Comparison of ENCODE assay signal across 21 cellular contexts in the genomic region with DNA sequence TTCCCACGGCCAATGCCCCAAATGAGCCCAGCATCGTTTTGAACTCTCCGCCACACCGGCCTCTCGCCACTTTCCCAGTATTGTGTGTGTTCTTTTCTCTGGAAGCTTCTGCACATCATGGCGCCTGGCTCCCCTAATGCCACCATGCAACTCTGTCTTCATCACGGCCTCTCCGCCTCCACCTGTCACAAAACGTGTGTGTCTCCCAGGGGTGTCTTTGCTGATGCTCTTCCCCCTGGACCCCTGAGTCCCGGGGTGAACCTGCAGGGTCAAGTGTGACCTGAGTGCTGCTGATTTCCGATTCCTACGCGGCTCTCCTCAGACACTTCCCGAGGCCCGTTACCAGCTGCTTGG.
"Had no signal": no experiment of that assay in that cellular context is flagged by ENCODE, and none has a peak within 500 bp of the region (broad histone marks: within the 10 kb centered on the region; RNA-seq: fewer than 3 reads in every experiment).

No MANE protein-coding gene starts in this region.

- H3K27ac ChIP-seq: colonic mucosa, heart right ventricle, left lung, lower lobe of right lung, ovary, suprapubic skin, tibial nerve had no signal

- H3K36me3 Mint-ChIP-seq: memory B cell; mesothelial cell of epicardium; natural killer cell; stimulated activated effector memory CD8-positive, alpha-beta T cell treated with anti-CD3 and anti-CD28 coated beads, Interleukin-12 subunit alpha, Interleukin-12 subunit beta, amount 100 ng/mL, for 72 hours had no signal

- H3K9me3 Mint-ChIP-seq: central memory CD8-positive, alpha-beta T cell; endodermal cell; memory B cell; natural killer cell; neural crest cell; stimulated activated effector memory CD8-positive, alpha-beta T cell treated with anti-CD3 and anti-CD28 coated beads, Interleukin-12 subunit alpha, Interleukin-12 subunit beta, amount 100 ng/mL, for 72 hours had no signal

- DNase-seq: colonic mucosa; effector CD4-positive, alpha-beta T cell; endodermal cell; heart right ventricle; hypothalamus; islet precursor cell; lower lobe of right lung; natural killer cell; ovary; stimulated activated CD4-positive, alpha-beta T cell treated with anti-CD3 and anti-CD28 coated beads, Interleukin-4, amount 100 ng/mL, for 1 hour; stimulated activated CD8-positive, alpha-beta memory T cell treated with anti-CD3 and anti-CD28 coated beads, Interleukin-4, amount 100 ng/mL, for 48 hours; stimulated activated naive CD8-positive, alpha-beta T cell treated with anti-CD3 and anti-CD28 coated beads, Interleukin-15, Interleukin-2, amounts not matched to agents 100 U/mL and 50 U/mL, for 24 hours had no signal

- H3K27ac Mint-ChIP-seq: endodermal cell; memory B cell; mesothelial cell of epicardium; natural killer cell; progenitor cell of endocrine pancreas; stimulated activated effector memory CD8-positive, alpha-beta T cell treated with anti-CD3 and anti-CD28 coated beads, Interleukin-12 subunit alpha, Interleukin-12 subunit beta, amount 100 ng/mL, for 72 hours had no signal

- H3K4me3 Mint-ChIP-seq: central memory CD8-positive, alpha-beta T cell; endodermal cell; memory B cell; mesothelial cell of epicardium; natural killer cell; neural crest cell; stimulated activated effector memory CD8-positive, alpha-beta T cell treated with anti-CD3 and anti-CD28 coated beads, Interleukin-12 subunit alpha, Interleukin-12 subunit beta, amount 100 ng/mL, for 72 hours had no signal

- H3K4me1 Mint-ChIP-seq: central memory CD8-positive, alpha-beta T cell; memory B cell; natural killer cell; stimulated activated effector memory CD8-positive, alpha-beta T cell treated with anti-CD3 and anti-CD28 coated beads, Interleukin-12 subunit alpha, Interleukin-12 subunit beta, amount 100 ng/mL, for 72 hours had no signal

- H3K27me3 Mint-ChIP-seq: central memory CD8-positive, alpha-beta T cell had no signal
